ENCODE assay signal across 12 cellular contexts in the genomic region with DNA sequence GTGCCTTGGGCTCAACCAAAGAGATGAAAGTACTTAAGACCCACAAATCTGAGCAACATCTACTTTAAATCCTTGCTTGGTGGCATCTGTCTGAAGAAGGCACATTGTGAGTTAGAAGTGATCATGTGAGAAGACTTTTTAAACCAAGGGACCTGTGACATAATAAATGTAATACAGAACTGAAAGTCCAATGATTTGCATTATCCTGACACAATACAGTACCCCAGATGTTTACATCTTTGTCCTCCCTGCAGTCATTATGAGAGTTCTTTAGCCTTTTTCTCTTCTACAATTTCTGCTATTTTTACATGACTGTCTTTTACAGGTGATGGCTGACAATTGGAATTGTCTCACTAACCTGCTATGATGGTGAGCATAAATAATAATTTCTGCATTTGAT.
A peak's percentile ranks its signal among the peaks of the same experiment; 100 is the strongest.
DNase-seq lines count a peak whose midpoint lies in the region; ATAC-seq, FAIRE-seq and TF ChIP-seq lines count a peak whose summit lies in the region.
"Had no signal": no experiment of that assay in that cellular context is flagged by ENCODE, and none has a peak within 500 bp of the region (broad histone marks: within the 10 kb centered on the region; RNA-seq: fewer than 3 reads in every experiment).

No MANE protein-coding gene starts in this region.

- intact Hi-C loops in dorsolateral prefrontal cortex (cut with DNase I) (no loop called here), upper lobe of right lung (cut with DNase I) (no loop called here)

- DNase-seq in GM06990 (ENCODE audit: extremely low read depth, insufficient read length) = peak; percentile 69
- peak; percentile 2 for DNase-seq in GM19239 (ENCODE audit: insufficient read length, low spot score)
- DNase-seq in NCI-H446 (lab: John Stamatoyannopoulos, UW) = no peak
- DNase-seq in dorsolateral prefrontal cortex = no peak
- DNase-seq in upper lobe of right lung = no peak
- no peak for DNase-seq in middle frontal gyrus (ENCODE audit: extremely low spot score, low spot score)
- DNase-seq: right lobe of liver, upper lobe of left lung had no signal

- no peaks in the 10 kb centered on the region for H3K9me3 ChIP-seq in upper lobe of right lung
- H3K9me3 ChIP-seq: right lobe of liver, upper lobe of left lung had no signal

- H3K27ac ChIP-seq in dorsolateral prefrontal cortex (no peak overlapping the region), upper lobe of right lung (no peak overlapping the region)
- H3K27ac ChIP-seq: right lobe of liver, upper lobe of left lung had no signal

- TF ChIP-seq CTCF in GM06990 (IDR thresholded peaks at IDR 0.05; ENCODE audit: insufficient read depth, low read length, poor library complexity, severe bottlenecking) = no peak
- TF ChIP-seq CTCF in dorsolateral prefrontal cortex (IDR thresholded peaks at IDR 0.05 in 54 of 56, conservative IDR thresholded peaks at IDR 0.05 in 2 of 56; ENCODE audit: low read depth in 1 of 56, partially characterized antibody in 56 of 56) = no peak
- TF ChIP-seq CTCF in upper lobe of right lung (IDR thresholded peaks at IDR 0.05) = no peak

- H3K36me3 ChIP-seq in GM06990 (ENCODE audit: control insufficient read depth, insufficient read depth, low read length) (no peaks in the 10 kb centered on the region; the same call in 1 of the 2 replicates), upper lobe of right lung (no peaks in the 10 kb centered on the region)
- H3K36me3 ChIP-seq: right lobe of liver, upper lobe of left lung had no signal

- peak; percentile 95 for FAIRE-seq in GM19239 (lab: Jason Lieb, UNC)
- FAIRE-seq: A204.1, endothelial cell of umbilical vein had no signal

- H3K27me3 ChIP-seq in GM06990 (replicated peaks; ENCODE audit: control insufficient read depth, insufficient read depth, low read length) (no peaks in the 10 kb centered on the region), dorsolateral prefrontal cortex (peaks cover 0 to 65% (median 6%) of the 10 kb centered on the region in 45 donors), upper lobe of right lung (no peaks in the 10 kb centered on the region)
- H3K27me3 ChIP-seq: right lobe of liver, upper lobe of left lung had no signal

- ATAC-seq in HG02588 (IDR thresholded peaks at IDR 0.05; ENCODE audit: unreplicated experiment) (peak; percentile 99), HG03196 (IDR thresholded peaks at IDR 0.05; ENCODE audit: unreplicated experiment) (peak; percentile 96), upper lobe of right lung (no peak)
- ATAC-seq: right lobe of liver had no signal

- no peaks in the 10 kb centered on the region for H3K4me1 ChIP-seq in upper lobe of right lung
- H3K4me1 ChIP-seq: upper lobe of left lung had no signal

- no peak overlapping the region; the same call in 1 of the 2 replicates for H3K4me3 ChIP-seq in GM06990 (replicated peaks; ENCODE audit: low read depth, low read length)
- no peak overlapping the region for H3K4me3 ChIP-seq in dorsolateral prefrontal cortex
- H3K4me3 ChIP-seq in upper lobe of right lung = no peak overlapping the region
- H3K4me3 ChIP-seq: right lobe of liver, upper lobe of left lung had no signal

Comparison
In these comparisons a context has a peak if more than half of its experiments do, and no peak if none do; other contexts are left out.
1. DNase-seq: peak in GM06990 (single experiment) and GM19239 (single experiment); none in NCI-H446 (0 of 2), dorsolateral prefrontal cortex (0 of 10), upper lobe of right lung (single experiment) and middle frontal gyrus (single experiment).